Comparison of ENCODE assay signal across 1 cellular context in genomic region chr17:57085448-57086068, GRCh38.
TF ChIP-seq lines count a peak whose summit lies in the region.

No MANE protein-coding gene starts in this region.

TF ChIP-seq in K562, 482 proteins besides CTCF, POLR2A, EP300 and RAD21 (continued from another document and continues in another):
- TF ChIP-seq CTBP1 (IDR thresholded peaks at IDR 0.05; ENCODE audit: borderline replicate concordance) (peak; percentile 4; the same call in 1 of the 2 replicates), SP1 (CRISPR knock-in tag; IDR thresholded peaks at IDR 0.05) (peak; percentile 43; the same call in 1 of the 2 replicates), ZNF24 (IDR thresholded peaks at IDR 0.05) (no peak), ZNF589 (CRISPR knock-in tag; IDR thresholded peaks at IDR 0.05; ENCODE audit: low read depth) (no peak), NFATC3 (IDR thresholded peaks at IDR 0.05) (no peak), PML (IDR thresholded peaks at IDR 0.05; ENCODE audit: low read length) (0 out of 2 replicates have a peak, but pooled peaks have one; percentile 21), RBM39 (optimal IDR thresholded peaks at IDR 0.05; ENCODE audit: low read depth, low read length) (no peak), NR2C2 (CRISPR knock-in tag; IDR thresholded peaks at IDR 0.05) (no peak), NR2C2 (tag; IDR thresholded peaks at IDR 0.05) (peak; percentile 76), SAFB (IDR thresholded peaks at IDR 0.05; ENCODE audit: borderline replicate concordance, low read depth, low read length) (peak; percentile 95), ARID3A (IDR thresholded peaks at IDR 0.05; ENCODE audit: borderline replicate concordance, low read depth, low read length) (no peak), ATF1 (CRISPR knock-in tag; IDR thresholded peaks at IDR 0.05) (no peak), ATF1 (tag; IDR thresholded peaks at IDR 0.05) (peak; percentile 70), MCM2 (IDR thresholded peaks at IDR 0.05; ENCODE audit: low read depth) (no peak), ZKSCAN3 (CRISPR knock-in tag; IDR thresholded peaks at IDR 0.05) (no peak), ELF4 (CRISPR knock-in tag; IDR thresholded peaks at IDR 0.05) (no peak), RNF2 (IDR thresholded peaks at IDR 0.05) (peak; percentile 18; the same call in 1 of the 2 replicates), CCNT2 (IDR thresholded peaks at IDR 0.05; ENCODE audit: borderline replicate concordance, extremely low read depth, insufficient read length, low read depth, low read length) (peak; percentile 16), PKNOX1 (IDR thresholded peaks at IDR 0.05) (peak; percentile 52; the same call in 1 of the 2 replicates), U2AF1 (optimal IDR thresholded peaks at IDR 0.05; ENCODE audit: low read depth, low read length) (no peak), CLOCK (CRISPR knock-in tag; IDR thresholded peaks at IDR 0.05; ENCODE audit: borderline replicate concordance) (no peak), ARHGAP35 (IDR thresholded peaks at IDR 0.05; ENCODE audit: partially characterized antibody) (no peak), EGR1 (conservative IDR thresholded peaks at IDR 0.05) (0 out of 2 replicates have a peak, but pooled peaks have one; percentile 36), HNRNPUL1 (IDR thresholded peaks at IDR 0.05; ENCODE audit: low read length) (no peak), USF2 (CRISPR knock-in tag; IDR thresholded peaks at IDR 0.05) (peak; percentile 31; the same call in 1 of the 2 replicates), ZFX (CRISPR knock-in tag; IDR thresholded peaks at IDR 0.05) (peak; percentile 64), NEUROD1 (IDR thresholded peaks at IDR 0.05; ENCODE audit: borderline replicate concordance, low read depth, low read length, partially characterized antibody) (no peak), BMI1 (IDR thresholded peaks at IDR 0.05; ENCODE audit: low read length) (no peak)
- TF ChIP-seq, protein P1, sequence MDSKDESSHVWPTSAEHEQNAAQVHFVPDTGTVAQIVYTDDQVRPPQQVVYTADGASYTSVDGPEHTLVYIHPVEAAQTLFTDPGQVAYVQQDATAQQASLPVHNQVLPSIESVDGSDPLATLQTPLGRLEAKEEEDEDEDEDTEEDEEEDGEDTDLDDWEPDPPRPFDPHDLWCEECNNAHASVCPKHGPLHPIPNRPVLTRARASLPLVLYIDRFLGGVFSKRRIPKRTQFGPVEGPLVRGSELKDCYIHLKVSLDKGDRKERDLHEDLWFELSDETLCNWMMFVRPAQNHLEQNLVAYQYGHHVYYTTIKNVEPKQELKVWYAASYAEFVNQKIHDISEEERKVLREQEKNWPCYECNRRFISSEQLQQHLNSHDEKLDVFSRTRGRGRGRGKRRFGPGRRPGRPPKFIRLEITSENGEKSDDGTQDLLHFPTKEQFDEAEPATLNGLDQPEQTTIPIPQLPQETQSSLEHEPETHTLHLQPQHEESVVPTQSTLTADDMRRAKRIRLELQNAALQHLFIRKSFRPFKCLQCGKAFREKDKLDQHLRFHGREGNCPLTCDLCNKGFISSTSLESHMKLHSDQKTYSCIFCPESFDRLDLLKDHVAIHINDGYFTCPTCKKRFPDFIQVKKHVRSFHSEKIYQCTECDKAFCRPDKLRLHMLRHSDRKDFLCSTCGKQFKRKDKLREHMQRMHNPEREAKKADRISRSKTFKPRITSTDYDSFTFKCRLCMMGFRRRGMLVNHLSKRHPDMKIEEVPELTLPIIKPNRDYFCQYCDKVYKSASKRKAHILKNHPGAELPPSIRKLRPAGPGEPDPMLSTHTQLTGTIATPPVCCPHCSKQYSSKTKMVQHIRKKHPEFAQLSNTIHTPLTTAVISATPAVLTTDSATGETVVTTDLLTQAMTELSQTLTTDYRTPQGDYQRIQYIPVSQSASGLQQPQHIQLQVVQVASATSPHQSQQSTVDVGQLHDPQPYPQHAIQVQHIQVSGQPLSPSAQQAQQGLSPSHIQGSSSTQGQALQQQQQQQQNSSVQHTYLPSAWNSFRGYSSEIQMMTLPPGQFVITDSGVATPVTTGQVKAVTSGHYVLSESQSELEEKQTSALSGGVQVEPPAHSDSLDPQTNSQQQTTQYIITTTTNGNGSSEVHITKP (IDR thresholded peaks at IDR 0.05; ENCODE audit: partially characterized antibody), result peak; percentile 3
- TF ChIP-seq, protein P2, sequence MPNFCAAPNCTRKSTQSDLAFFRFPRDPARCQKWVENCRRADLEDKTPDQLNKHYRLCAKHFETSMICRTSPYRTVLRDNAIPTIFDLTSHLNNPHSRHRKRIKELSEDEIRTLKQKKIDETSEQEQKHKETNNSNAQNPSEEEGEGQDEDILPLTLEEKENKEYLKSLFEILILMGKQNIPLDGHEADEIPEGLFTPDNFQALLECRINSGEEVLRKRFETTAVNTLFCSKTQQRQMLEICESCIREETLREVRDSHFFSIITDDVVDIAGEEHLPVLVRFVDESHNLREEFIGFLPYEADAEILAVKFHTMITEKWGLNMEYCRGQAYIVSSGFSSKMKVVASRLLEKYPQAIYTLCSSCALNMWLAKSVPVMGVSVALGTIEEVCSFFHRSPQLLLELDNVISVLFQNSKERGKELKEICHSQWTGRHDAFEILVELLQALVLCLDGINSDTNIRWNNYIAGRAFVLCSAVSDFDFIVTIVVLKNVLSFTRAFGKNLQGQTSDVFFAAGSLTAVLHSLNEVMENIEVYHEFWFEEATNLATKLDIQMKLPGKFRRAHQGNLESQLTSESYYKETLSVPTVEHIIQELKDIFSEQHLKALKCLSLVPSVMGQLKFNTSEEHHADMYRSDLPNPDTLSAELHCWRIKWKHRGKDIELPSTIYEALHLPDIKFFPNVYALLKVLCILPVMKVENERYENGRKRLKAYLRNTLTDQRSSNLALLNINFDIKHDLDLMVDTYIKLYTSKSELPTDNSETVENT (CRISPR knock-in tag; IDR thresholded peaks at IDR 0.05), result no peak
- TF ChIP-seq, protein P3, sequence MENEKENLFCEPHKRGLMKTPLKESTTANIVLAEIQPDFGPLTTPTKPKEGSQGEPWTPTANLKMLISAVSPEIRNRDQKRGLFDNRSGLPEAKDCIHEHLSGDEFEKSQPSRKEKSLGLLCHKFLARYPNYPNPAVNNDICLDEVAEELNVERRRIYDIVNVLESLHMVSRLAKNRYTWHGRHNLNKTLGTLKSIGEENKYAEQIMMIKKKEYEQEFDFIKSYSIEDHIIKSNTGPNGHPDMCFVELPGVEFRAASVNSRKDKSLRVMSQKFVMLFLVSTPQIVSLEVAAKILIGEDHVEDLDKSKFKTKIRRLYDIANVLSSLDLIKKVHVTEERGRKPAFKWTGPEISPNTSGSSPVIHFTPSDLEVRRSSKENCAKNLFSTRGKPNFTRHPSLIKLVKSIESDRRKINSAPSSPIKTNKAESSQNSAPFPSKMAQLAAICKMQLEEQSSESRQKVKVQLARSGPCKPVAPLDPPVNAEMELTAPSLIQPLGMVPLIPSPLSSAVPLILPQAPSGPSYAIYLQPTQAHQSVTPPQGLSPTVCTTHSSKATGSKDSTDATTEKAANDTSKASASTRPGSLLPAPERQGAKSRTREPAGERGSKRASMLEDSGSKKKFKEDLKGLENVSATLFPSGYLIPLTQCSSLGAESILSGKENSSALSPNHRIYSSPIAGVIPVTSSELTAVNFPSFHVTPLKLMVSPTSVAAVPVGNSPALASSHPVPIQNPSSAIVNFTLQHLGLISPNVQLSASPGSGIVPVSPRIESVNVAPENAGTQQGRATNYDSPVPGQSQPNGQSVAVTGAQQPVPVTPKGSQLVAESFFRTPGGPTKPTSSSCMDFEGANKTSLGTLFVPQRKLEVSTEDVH (IDR thresholded peaks at IDR 0.05; ENCODE audit: low read depth, partially characterized antibody), result no peak
- TF ChIP-seq, protein P4, sequence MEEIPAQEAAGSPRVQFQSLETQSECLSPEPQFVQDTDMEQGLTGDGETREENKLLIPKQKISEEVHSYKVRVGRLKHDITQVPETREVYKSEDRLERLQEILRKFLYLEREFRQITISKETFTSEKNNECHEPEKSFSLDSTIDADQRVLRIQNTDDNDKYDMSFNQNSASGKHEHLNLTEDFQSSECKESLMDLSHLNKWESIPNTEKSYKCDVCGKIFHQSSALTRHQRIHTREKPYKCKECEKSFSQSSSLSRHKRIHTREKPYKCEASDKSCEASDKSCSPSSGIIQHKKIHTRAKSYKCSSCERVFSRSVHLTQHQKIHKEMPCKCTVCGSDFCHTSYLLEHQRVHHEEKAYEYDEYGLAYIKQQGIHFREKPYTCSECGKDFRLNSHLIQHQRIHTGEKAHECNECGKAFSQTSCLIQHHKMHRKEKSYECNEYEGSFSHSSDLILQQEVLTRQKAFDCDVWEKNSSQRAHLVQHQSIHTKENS (CRISPR knock-in tag; IDR thresholded peaks at IDR 0.05), result no peak
- TF ChIP-seq, protein P5, sequence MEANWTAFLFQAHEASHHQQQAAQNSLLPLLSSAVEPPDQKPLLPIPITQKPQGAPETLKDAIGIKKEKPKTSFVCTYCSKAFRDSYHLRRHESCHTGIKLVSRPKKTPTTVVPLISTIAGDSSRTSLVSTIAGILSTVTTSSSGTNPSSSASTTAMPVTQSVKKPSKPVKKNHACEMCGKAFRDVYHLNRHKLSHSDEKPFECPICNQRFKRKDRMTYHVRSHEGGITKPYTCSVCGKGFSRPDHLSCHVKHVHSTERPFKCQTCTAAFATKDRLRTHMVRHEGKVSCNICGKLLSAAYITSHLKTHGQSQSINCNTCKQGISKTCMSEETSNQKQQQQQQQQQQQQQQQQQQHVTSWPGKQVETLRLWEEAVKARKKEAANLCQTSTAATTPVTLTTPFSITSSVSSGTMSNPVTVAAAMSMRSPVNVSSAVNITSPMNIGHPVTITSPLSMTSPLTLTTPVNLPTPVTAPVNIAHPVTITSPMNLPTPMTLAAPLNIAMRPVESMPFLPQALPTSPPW (CRISPR knock-in tag; IDR thresholded peaks at IDR 0.05), result peak; percentile 37
- TF ChIP-seq, protein P6, sequence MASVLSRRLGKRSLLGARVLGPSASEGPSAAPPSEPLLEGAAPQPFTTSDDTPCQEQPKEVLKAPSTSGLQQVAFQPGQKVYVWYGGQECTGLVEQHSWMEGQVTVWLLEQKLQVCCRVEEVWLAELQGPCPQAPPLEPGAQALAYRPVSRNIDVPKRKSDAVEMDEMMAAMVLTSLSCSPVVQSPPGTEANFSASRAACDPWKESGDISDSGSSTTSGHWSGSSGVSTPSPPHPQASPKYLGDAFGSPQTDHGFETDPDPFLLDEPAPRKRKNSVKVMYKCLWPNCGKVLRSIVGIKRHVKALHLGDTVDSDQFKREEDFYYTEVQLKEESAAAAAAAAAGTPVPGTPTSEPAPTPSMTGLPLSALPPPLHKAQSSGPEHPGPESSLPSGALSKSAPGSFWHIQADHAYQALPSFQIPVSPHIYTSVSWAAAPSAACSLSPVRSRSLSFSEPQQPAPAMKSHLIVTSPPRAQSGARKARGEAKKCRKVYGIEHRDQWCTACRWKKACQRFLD (CRISPR knock-in tag; IDR thresholded peaks at IDR 0.05), result 0 out of 2 replicates have a peak, but pooled peaks have one; percentile 44
- TF ChIP-seq, protein P7, sequence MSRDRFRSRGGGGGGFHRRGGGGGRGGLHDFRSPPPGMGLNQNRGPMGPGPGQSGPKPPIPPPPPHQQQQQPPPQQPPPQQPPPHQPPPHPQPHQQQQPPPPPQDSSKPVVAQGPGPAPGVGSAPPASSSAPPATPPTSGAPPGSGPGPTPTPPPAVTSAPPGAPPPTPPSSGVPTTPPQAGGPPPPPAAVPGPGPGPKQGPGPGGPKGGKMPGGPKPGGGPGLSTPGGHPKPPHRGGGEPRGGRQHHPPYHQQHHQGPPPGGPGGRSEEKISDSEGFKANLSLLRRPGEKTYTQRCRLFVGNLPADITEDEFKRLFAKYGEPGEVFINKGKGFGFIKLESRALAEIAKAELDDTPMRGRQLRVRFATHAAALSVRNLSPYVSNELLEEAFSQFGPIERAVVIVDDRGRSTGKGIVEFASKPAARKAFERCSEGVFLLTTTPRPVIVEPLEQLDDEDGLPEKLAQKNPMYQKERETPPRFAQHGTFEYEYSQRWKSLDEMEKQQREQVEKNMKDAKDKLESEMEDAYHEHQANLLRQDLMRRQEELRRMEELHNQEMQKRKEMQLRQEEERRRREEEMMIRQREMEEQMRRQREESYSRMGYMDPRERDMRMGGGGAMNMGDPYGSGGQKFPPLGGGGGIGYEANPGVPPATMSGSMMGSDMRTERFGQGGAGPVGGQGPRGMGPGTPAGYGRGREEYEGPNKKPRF (IDR thresholded peaks at IDR 0.05; ENCODE audit: low read depth, low read length), result no peak
